Comparison of ENCODE assay signal across 8 cellular contexts in the genomic region with DNA sequence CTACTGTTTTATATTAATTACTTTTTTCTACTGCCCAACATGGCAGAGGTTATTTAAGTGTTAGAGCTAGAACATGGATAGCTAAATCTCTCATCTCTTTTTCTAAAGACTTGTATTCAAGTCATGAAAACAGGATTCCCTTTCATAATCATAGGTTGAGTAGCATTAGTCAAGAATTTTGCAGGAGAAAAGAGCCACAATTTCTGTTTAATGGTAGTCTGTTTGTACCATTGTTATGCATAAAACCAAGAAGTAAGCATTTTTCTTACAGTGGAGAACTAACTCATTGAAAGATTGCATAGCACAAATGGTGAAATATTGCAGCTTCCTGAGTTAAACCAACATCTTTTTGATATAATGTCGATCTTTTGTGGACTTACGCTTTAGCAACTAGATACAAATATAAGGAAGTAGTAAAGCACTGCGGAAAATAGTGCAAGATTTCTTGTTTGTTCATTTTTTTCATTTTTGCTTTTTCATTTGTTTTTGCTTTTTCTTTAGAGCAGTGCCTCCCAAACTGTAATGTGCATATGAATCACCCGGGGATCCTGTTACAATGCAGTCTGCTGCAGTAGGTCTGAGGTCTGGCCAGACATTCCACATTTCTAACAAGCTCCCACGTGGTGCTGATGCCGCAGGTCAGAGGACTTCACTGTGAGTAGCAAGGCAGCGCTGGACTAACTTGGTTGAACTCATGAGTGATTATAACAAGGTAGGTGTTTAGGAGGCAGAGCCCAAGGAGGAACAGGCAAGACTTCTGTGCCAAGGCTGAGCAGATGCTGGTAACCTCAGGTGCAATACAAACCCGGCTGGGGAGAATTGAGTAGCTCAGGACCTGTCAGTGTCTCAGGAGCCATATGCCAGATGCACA. TPM values are rescaled to one million over a fixed set of nuclear protein-coding genes. Genes with fewer than 3 reads are reported as not detected.
A peak's percentile ranks its signal among the peaks of the same experiment; 100 is the strongest.
DNase-seq lines count a peak whose midpoint lies in the region; ATAC-seq, FAIRE-seq and TF ChIP-seq lines count a peak whose summit lies in the region.

No MANE protein-coding gene starts in this region.

- no peaks in the 10 kb centered on the region for H3K9me1 ChIP-seq in endothelial cell of umbilical vein (replicated peaks; ENCODE audit: control insufficient read depth, extremely low read depth, insufficient read depth, low read length)

- no TSS peak for BruUV-seq in endothelial cell of umbilical vein (replicated peaks; lab: Mats Ljungman, UMichigan)

- H3K9ac ChIP-seq in ES-I3 (ENCODE audit: low read depth, low read length) (peak overlapping the region; percentile 35), endothelial cell of umbilical vein (replicated peaks; ENCODE audit: extremely low read depth, insufficient read depth, low read length) (no peak overlapping the region)

- no peaks in the 10 kb centered on the region for H4K20me1 ChIP-seq in endothelial cell of umbilical vein (replicated peaks; ENCODE audit: control insufficient read depth, extremely low read depth, insufficient read depth, low read length)

- H3K4me3 ChIP-seq in endothelial cell of umbilical vein (replicated peaks in 1 of 3; ENCODE audit: insufficient read depth in 1 of 3, low read depth in 1 of 3, low read length in 3 of 3) (no peak overlapping the region), neutrophil (ENCODE audit: low read depth in 1 of 2, low read length in 1 of 2) (peak overlapping the region; percentile 42 to 54), esophagus squamous epithelium (no peak overlapping the region)

- H3K4me1 ChIP-seq in ES-I3 (ENCODE audit: insufficient read depth, low read length), result peaks cover 33% of the 10 kb centered on the region
- H3K4me1 ChIP-seq in endothelial cell of umbilical vein (ENCODE audit: control insufficient read depth, extremely low read depth, insufficient read depth, low read length), result peaks cover 28% of the 10 kb centered on the region
- H3K4me1 ChIP-seq in neutrophil (ENCODE audit: control insufficient read depth in 1 of 2, insufficient read depth in 1 of 2, low read depth in 1 of 2, low read length in 1 of 2), result peaks cover 68 to 80% of the 10 kb centered on the region in 2 experiments
- no peaks in the 10 kb centered on the region for H3K4me1 ChIP-seq in esophagus squamous epithelium

- H3K79me2 ChIP-seq in endothelial cell of umbilical vein (ENCODE audit: control insufficient read depth, insufficient read depth, low read length), result no peaks in the 10 kb centered on the region

- H3K36me3 ChIP-seq in ES-I3 (ENCODE audit: insufficient read depth, low read length), result no peaks in the 10 kb centered on the region
- no peaks in the 10 kb centered on the region for H3K36me3 ChIP-seq in endothelial cell of umbilical vein (ENCODE audit: control insufficient read depth in 2 of 2, extremely low read depth in 1 of 2, insufficient read depth in 2 of 2, low read length in 2 of 2)
- H3K36me3 ChIP-seq in neutrophil, result no peaks in the 10 kb centered on the region
- no peaks in the 10 kb centered on the region for H3K36me3 ChIP-seq in esophagus squamous epithelium

- POLR2A ChIA-PET in endothelial cell of umbilical vein (lab: Charles Lee), result no interaction called here

- no peaks in the 10 kb centered on the region for H3K9me3 ChIP-seq in ES-I3 (ENCODE audit: control insufficient read depth, insufficient read depth, low read length)
- H3K9me3 ChIP-seq in endothelial cell of umbilical vein (replicated peaks; ENCODE audit: control insufficient read depth, insufficient read depth, low read length), result no peaks in the 10 kb centered on the region
- no peaks in the 10 kb centered on the region for H3K9me3 ChIP-seq in neutrophil
- H3K9me3 ChIP-seq in esophagus squamous epithelium, result no peaks in the 10 kb centered on the region

- H3K27me3 ChIP-seq in endothelial cell of umbilical vein (ENCODE audit: control insufficient read depth in 2 of 2, insufficient read depth in 2 of 2, low read length in 2 of 2) (peaks cover 0 to 6% of the 10 kb centered on the region in 2 experiments), neutrophil (no peaks in the 10 kb centered on the region), esophagus squamous epithelium (peaks cover 0 to 39% (median 4%) of the 10 kb centered on the region in 4 donors)

- no peak for TF ChIP-seq POLR2A in endothelial cell of umbilical vein (IDR thresholded peaks at IDR 0.05; ENCODE audit: low read depth, low read length)
- no peak for TF ChIP-seq POLR2A in erythroblast (IDR thresholded peaks at IDR 0.05; ENCODE audit: low read length)
- TF ChIP-seq POLR2A in esophagus squamous epithelium (IDR thresholded peaks at IDR 0.05), result no peak

- WGBS in esophagus squamous epithelium, 2 donors, result 34 to 41% methylated on average over 6 to 7 of the region's 8 CpGs

- intact Hi-C loops in endothelial cell of umbilical vein (cut with micrococcal nuclease) (no loop called here), esophagus squamous epithelium (cut with DNase I) (no loop called here)

- H3K27ac ChIP-seq in endothelial cell of umbilical vein (ENCODE audit: insufficient read depth, low read depth, low read length) (no peak overlapping the region), neutrophil (peak overlapping the region; percentile 81), esophagus squamous epithelium (peak overlapping the region in 1 of 4 donors; percentile 45)

- dilution Hi-C loops in endothelial cell of umbilical vein (cut with MboI; ENCODE audit: extremely low pct_ligation_motif_present, low sequenced_read_pairs), result no loop called here

- H3K4me2 ChIP-seq in endothelial cell of umbilical vein (ENCODE audit: insufficient read depth, low read length), result no peak overlapping the region

- ATAC-seq in HG03457 (IDR thresholded peaks at IDR 0.05; ENCODE audit: unreplicated experiment), result no peak

- DNase-seq in NCI-H510A (lab: John Stamatoyannopoulos, UW), result peak; percentile 38
- peak; percentile 64 for DNase-seq in endothelial cell of umbilical vein (ENCODE audit: low read depth, low spot score)
- no peak for DNase-seq in erythroblast (lab: John Stamatoyannopoulos, UW)
- no peak for DNase-seq in DMS153 treated with DMSO at 0.1 percent for 48 hours (lab: John Stamatoyannopoulos, UW; ENCODE audit: unreplicated experiment)
- DNase-seq in esophagus squamous epithelium (lab: John Stamatoyannopoulos, UW), result no peak

- CTCF ChIA-PET in endothelial cell of umbilical vein (lab: Charles Lee), result no interaction called here

- FAIRE-seq in endothelial cell of umbilical vein (lab: Jason Lieb, UNC), result peak; percentile 70

- TF ChIP-seq CTCF in endothelial cell of umbilical vein (IDR thresholded peaks at IDR 0.05; ENCODE audit: extremely low read depth in 1 of 2, insufficient read depth in 1 of 2, low read depth in 1 of 2, low read length in 2 of 2), result no peak
- no peak for TF ChIP-seq CTCF in neutrophil (IDR thresholded peaks at IDR 0.05)
- TF ChIP-seq CTCF in esophagus squamous epithelium (IDR thresholded peaks at IDR 0.05), result no peak

- no peak overlapping the region for H2AFZ ChIP-seq in endothelial cell of umbilical vein (ENCODE audit: low read depth, low read length)

TF ChIP-seq in endothelial cell of umbilical vein, 7 proteins besides CTCF, POLR2A, EP300 and RAD21:
- TF ChIP-seq POLR2AphosphoS5 (IDR thresholded peaks at IDR 0.05; ENCODE audit: insufficient read depth, low read depth, low read length) (no peak), FOS (IDR thresholded peaks at IDR 0.05; ENCODE audit: borderline replicate concordance, insufficient read depth, low read length) (peak; percentile 38), GATA2 (IDR thresholded peaks at IDR 0.05; ENCODE audit: insufficient read depth, insufficient read length, low read depth, low read length) (no peak), EZH2 (IDR thresholded peaks at IDR 0.05; ENCODE audit: borderline replicate concordance, low read depth, low read length, severe bottlenecking) (no peak), MYC (IDR thresholded peaks at IDR 0.05; ENCODE audit: low read depth, low read length) (no peak), JUN (IDR thresholded peaks at IDR 0.05; ENCODE audit: borderline replicate concordance, insufficient read depth, insufficient read length, low read depth) (no peak)

RNA-seq across cellular contexts. Expression of gene ETS1, which starts 4.6 kb away (rescaled TPM):
- total RNA-seq in endothelial cell of umbilical vein, result 108 and 115 TPM in 2 replicates
- polyA plus RNA-seq in endothelial cell of umbilical vein, result 26.7 and 34.2 TPM in 2 replicates
- polyA plus RNA-seq in endothelial cell of umbilical vein (2011; cell fraction: cytosol; rRNA removed), result 33.3 and 34.2 TPM in 2 replicates
- 31.6 and 32.1 TPM in 2 replicates for polyA plus RNA-seq in endothelial cell of umbilical vein (2011; cell fraction: nucleus; rRNA removed)
- polyA plus RNA-seq in endothelial cell of umbilical vein (2012), result 57.6 and 58.6 TPM in 2 replicates
- polyA minus RNA-seq in endothelial cell of umbilical vein, result 66.7 and 75.6 TPM in 2 replicates
- 3.8 TPM for polyA minus RNA-seq in endothelial cell of umbilical vein (2011; cell fraction: cytosol; rRNA and poly(A)+ RNA removed)
- 73.3 and 89.4 TPM in 2 replicates for polyA minus RNA-seq in endothelial cell of umbilical vein (2011; cell fraction: nucleus; rRNA and poly(A)+ RNA removed)
- total RNA-seq in esophagus squamous epithelium, result 10 to 100 TPM in 3 of 4 donors, 1 to 10 TPM in 1; 3.4 to 37.0 (median 16.4) TPM

Comparison
In these comparisons a context has a peak if more than half of its experiments do, and no peak if none do; other contexts are left out.
1. DNase-seq: peak in NCI-H510A (single experiment) and endothelial cell of umbilical vein (single experiment); none in erythroblast (0 of 2), DMS153 treated with DMSO at 0.1 percent for 48 hours (single experiment) and esophagus squamous epithelium (single experiment).
2. H3K4me3 ChIP-seq: peak in neutrophil (2 of 2); none in endothelial cell of umbilical vein (0 of 3) and esophagus squamous epithelium (0 of 4).